Comparison of ENCODE assay signal across 8 cellular contexts in genomic region chr1:5865056-5865455, GRCh38.
"Had no signal": no experiment of that assay in that cellular context is flagged by ENCODE, and none has a peak within 500 bp of the region (broad histone marks: within the 10 kb centered on the region; RNA-seq: fewer than 3 reads in every experiment).

No MANE protein-coding gene starts in this region.

- H2AFZ ChIP-seq: GM23248 had no signal

- H3K4me1 ChIP-seq: HAP-1 had no signal

- ATAC-seq: HCT116, HepG2, K562 had no signal

- FAIRE-seq: HepG2, K562 had no signal

- H3K27ac ChIP-seq: GM23248, HL-60 had no signal

- H3K4me3 ChIP-seq: GM23248, HAP-1, K562 had no signal

- DNase-seq: GM23248, GOT3, KG1 had no signal

- H3K9ac ChIP-seq: GM23248 had no signal

- H3K9me3 ChIP-seq: HAP-1 had no signal

- H3K36me3 ChIP-seq: HAP-1 had no signal
